ENCODE assay signal across 9 cellular contexts in genomic region chr1:23719162-23719820, GRCh38. TPM values are rescaled to one million over a fixed set of nuclear protein-coding genes. Genes with fewer than 3 reads are reported as not detected.
DNase-seq lines count a peak whose midpoint lies in the region; ATAC-seq, FAIRE-seq and TF ChIP-seq lines count a peak whose summit lies in the region.
"Had no signal": no experiment of that assay in that cellular context is flagged by ENCODE, and none has a peak within 500 bp of the region (broad histone marks: within the 10 kb centered on the region; RNA-seq: fewer than 3 reads in every experiment).

No MANE protein-coding gene starts in this region.

- peaks cover 5% of the 10 kb centered on the region for H3K9me1 ChIP-seq in K562 (ENCODE audit: control insufficient read depth, insufficient read depth, low read length)

- H3K4me2 ChIP-seq in K562 (ENCODE audit: insufficient read depth, low read length), result no peak overlapping the region

- H3K9me3 ChIP-seq in K562 (replicated peaks; ENCODE audit: control insufficient read depth, insufficient read depth, low read depth, low read length) (no peaks in the 10 kb centered on the region), pancreas (no peaks in the 10 kb centered on the region)

- H3K4me3 ChIP-seq in K562 (no peak overlapping the region), pancreas (no peak overlapping the region)

- DNase-seq in GM12891 (ENCODE audit: insufficient read length, low spot score), result no peak
- peak; percentile 11 for DNase-seq in NCI-H2196 treated with DMSO at 0.1 percent for 48 hours (lab: John Stamatoyannopoulos, UW; ENCODE audit: unreplicated experiment)
- no peak for DNase-seq in K562 (ENCODE audit: extremely low read depth in 1 of 4, low spot score in 3 of 4)
- no peak for DNase-seq in pancreas
- DNase-seq in activated effector memory CD4-positive, alpha-beta T cell treated with Interleukin-2 at 50 U/mL for 16 hours, result no peak
- DNase-seq in GM20000 (ENCODE audit: low spot score), result no peak
- no peak for DNase-seq in NCI-H510A treated with DMSO at 0.1 percent for 48 hours (lab: John Stamatoyannopoulos, UW)
- DNase-seq: activated T-cell treated with anti-CD3 and anti-CD28 coated beads for 4 hours; stimulated activated CD4-positive, alpha-beta T cell treated with anti-CD3 and anti-CD28 coated beads, Interleukin-4, amount 100 ng/mL, for 24 hours had no signal

- CTCF ChIA-PET in K562 (lab: Yijun Ruan, JAX; ENCODE audit: low intra/inter-chr PET ratio), result no interaction called here

- H3K9ac ChIP-seq in K562 (ENCODE audit: insufficient read depth in 1 of 2, low read depth in 2 of 2, low read length in 2 of 2), result peak overlapping the region in 1 of 2 experiments; percentile 11; a peak in 1 of 4 replicates

- WGBS in K562 (ENCODE audit: insufficient coverage, low coverage, missing lambda C conversion rate), result 58% methylated on average over 3 of the region's 3 CpGs
- WGBS in pancreas, 2 donors, result 86 to 87% methylated on average over 3 of the region's 3 CpGs

- peaks cover 12% of the 10 kb centered on the region for H4K20me1 ChIP-seq in K562 (replicated peaks; ENCODE audit: control insufficient read depth, insufficient read depth, low read length)

- peak; percentile 89 for FAIRE-seq in GM12891 (lab: Jason Lieb, UNC)
- no peak for FAIRE-seq in K562 (lab: Jason Lieb, UNC)
- FAIRE-seq in pancreas (lab: Jason Lieb, UNC), result no peak

- POLR2A ChIA-PET in K562 (lab: Yijun Ruan, JAX), result interaction anchor here (1.0 to 1.5 kb wide), 3 partner anchors 11 to 211 kb away, joined by 3 to 4 read pairs (median 3); partner anchors contain the start of gene RPL11

- H3K27ac ChIP-seq in K562 (ENCODE audit: extremely low read depth, low read depth, low read length) (no peak overlapping the region), pancreas (no peak overlapping the region)

- TF ChIP-seq CTCF in K562 (IDR thresholded peaks at IDR 0.05 in 2 of 3, conservative IDR thresholded peaks at IDR 0.05 in 1 of 3; ENCODE audit: insufficient read depth in 2 of 3, low read depth in 1 of 3, low read length in 3 of 3) (no peak), pancreas (IDR thresholded peaks at IDR 0.05) (no peak), GM20000 (IDR thresholded peaks at IDR 0.05; ENCODE audit: extremely low read depth, missing control alignments) (no peak)

- no peak overlapping the region for H2AFZ ChIP-seq in K562 (ENCODE audit: low read depth, low read length)

- no peak for TF ChIP-seq EP300 in K562 (IDR thresholded peaks at IDR 0.05; ENCODE audit: low read length)

- peaks cover 41% of the 10 kb centered on the region for H3K79me2 ChIP-seq in K562 (ENCODE audit: control insufficient read depth, insufficient read depth, low read length)

- in situ Hi-C loops in K562 (cut with MboI), result no loop called here

- BruUV-seq in K562 (replicated peaks; lab: Mats Ljungman, UMichigan), result no TSS peak

- H3K27me3 ChIP-seq in K562 (ENCODE audit: control insufficient read depth in 2 of 2, insufficient read depth in 2 of 2, low read length in 2 of 2), result no peaks in the 10 kb centered on the region
- no peaks in the 10 kb centered on the region for H3K27me3 ChIP-seq in pancreas

- H3K4me1 ChIP-seq in K562 (replicated peaks in 1 of 2; ENCODE audit: control insufficient read depth in 2 of 2, insufficient read depth in 2 of 2, low read length in 2 of 2) (peaks cover 13 to 17% of the 10 kb centered on the region in 2 experiments; a peak in 4 of 5 replicates), pancreas (no peaks in the 10 kb centered on the region)

- no peak for TF ChIP-seq POLR2A in GM12891 (IDR thresholded peaks at IDR 0.05; ENCODE audit: low read depth, low read length)
- no peak for TF ChIP-seq POLR2A in K562 (conservative IDR thresholded peaks at IDR 0.05)

- no peak for TF ChIP-seq RAD21 in K562 (CRISPR knock-in tag; conservative IDR thresholded peaks at IDR 0.05 in 1 of 2, IDR thresholded peaks at IDR 0.05 in 1 of 2)

- ATAC-seq in K562, result no peak
- ATAC-seq in pancreas, result peak in 3 of 4 donors; percentile 39 to 50 (median 47)

- peaks cover 16% of the 10 kb centered on the region for H3K36me3 ChIP-seq in K562 (ENCODE audit: control insufficient read depth, insufficient read depth, low read length)
- no peaks in the 10 kb centered on the region for H3K36me3 ChIP-seq in pancreas

- intact Hi-C loops in K562 (cut with micrococcal nuclease), result no loop called here
- intact Hi-C loops in pancreas (cut with DNase I), result no loop called here

TF ChIP-seq in GM12891, 5 proteins besides CTCF, POLR2A, EP300 and RAD21:
- TF ChIP-seq SPI1 (IDR thresholded peaks at IDR 0.05; ENCODE audit: low read depth, low read length) (peak; percentile 57; the same call in 1 of the 2 replicates), TAF1 (IDR thresholded peaks at IDR 0.05; ENCODE audit: low read depth, low read length) (no peak)

RNA-seq across cellular contexts. Expression of gene ELOA, which starts 24.0 kb away (rescaled TPM):
- 25.3 TPM for polyA plus RNA-seq in GM12891 (2012; ENCODE audit: low read depth, missing spikeins)
- 40.0 and 60.8 TPM in 2 replicates for total RNA-seq in K562 (2011; cell fraction: chromatin; rRNA removed; ENCODE audit: low replicate concordance)
- 22.4 and 23.7 TPM in 2 replicates for total RNA-seq in K562 (2011; cell fraction: nucleolus; rRNA removed)
- total RNA-seq in K562 (2011; cell fraction: nucleoplasm; rRNA removed), result 31.1 and 33.1 TPM in 2 replicates
- total RNA-seq in K562 (2014; rRNA removed), result 61.3 and 70.8 TPM in 2 replicates
- total RNA-seq in K562 (2014; rRNA removed; fragmentation: Illumina TruSeq; extraction: Trizol), result 74.1 and 75.8 TPM in 2 replicates
- 77.6 and 80.0 TPM in 2 replicates for total RNA-seq in K562 (2015; rRNA removed; fragmentation: Illumina TruSeq; extraction: Trizol)
- 66.6 and 70.8 TPM in 2 replicates for total RNA-seq in K562 (2021)
- 29.7 and 33.3 TPM in 2 replicates for polyA plus RNA-seq in K562 (2011; rRNA removed)
- polyA plus RNA-seq in K562 (2011; cell fraction: cytosol; rRNA removed), result 13.9 and 14.8 TPM in 2 replicates
- polyA plus RNA-seq in K562 (2011; cell fraction: nucleus; rRNA removed), result 24.7 and 25.8 TPM in 2 replicates
- 28.7 and 53.0 TPM in 2 replicates for polyA plus RNA-seq in K562 (2012)
- polyA plus RNA-seq in K562 (2014; fragmentation: Illumina TruSeq; extraction: Trizol), result 80.6 and 98.6 TPM in 2 replicates
- 10 to 100 TPM; 31.9 to 53.6 TPM for polyA plus RNA-seq in K562 (2014; fragmentation: Nextera tagmentation; extraction: Ambion mirVana)
- 44.4 and 48.7 TPM in 2 replicates for polyA plus RNA-seq in K562 (2014; rRNA removed)
- 35.1 and 35.7 TPM in 2 replicates for polyA minus RNA-seq in K562 (2011; rRNA and poly(A)+ RNA removed)
- polyA minus RNA-seq in K562 (2011; cell fraction: cytosol; rRNA and poly(A)+ RNA removed), result 25.7 and 34.4 TPM in 2 replicates
- polyA minus RNA-seq in K562 (2011; cell fraction: nucleus; rRNA and poly(A)+ RNA removed), result 10.5 and 19.7 TPM in 2 replicates
- total RNA-seq in pancreas, result 10 to 100 TPM; 23.5 to 33.9 (median 27.0) TPM
- polyA plus RNA-seq in pancreas, result 10 to 100 TPM; 10.6 to 13.8 TPM

RNA-seq across cellular contexts. Expression of gene RPL11, which starts 27.7 kb away (rescaled TPM):
- polyA plus RNA-seq in GM12891 (2012; ENCODE audit: low read depth, missing spikeins), result 6,058 TPM
- total RNA-seq in K562 (2011; cell fraction: chromatin; rRNA removed; ENCODE audit: low replicate concordance), result 326 and 345 TPM in 2 replicates
- total RNA-seq in K562 (2011; cell fraction: nucleolus; rRNA removed), result 341 and 370 TPM in 2 replicates
- total RNA-seq in K562 (2011; cell fraction: nucleoplasm; rRNA removed), result 557 and 1,073 TPM in 2 replicates
- 3,111 and 3,495 TPM in 2 replicates for total RNA-seq in K562 (2014; rRNA removed)
- total RNA-seq in K562 (2014; rRNA removed; fragmentation: Illumina TruSeq; extraction: Trizol), result 3,683 and 3,950 TPM in 2 replicates
- total RNA-seq in K562 (2015; rRNA removed; fragmentation: Illumina TruSeq; extraction: Trizol), result 3,549 and 3,642 TPM in 2 replicates
- total RNA-seq in K562 (2021), result 1,751 and 1,781 TPM in 2 replicates
- 2,818 and 2,821 TPM in 2 replicates for polyA plus RNA-seq in K562 (2011; rRNA removed)
- 831 and 2,063 TPM in 2 replicates for polyA plus RNA-seq in K562 (2011; cell fraction: cytosol; rRNA removed)
- polyA plus RNA-seq in K562 (2011; cell fraction: nucleus; rRNA removed), result 469 and 968 TPM in 2 replicates
- 3,491 and 4,910 TPM in 2 replicates for polyA plus RNA-seq in K562 (2012)
- 3,852 and 4,443 TPM in 2 replicates for polyA plus RNA-seq in K562 (2014; fragmentation: Illumina TruSeq; extraction: Trizol)
- polyA plus RNA-seq in K562 (2014; fragmentation: Nextera tagmentation; extraction: Ambion mirVana), result 1,000 to 10,000 TPM; 2,542 to 2,758 TPM
- 4,338 and 4,526 TPM in 2 replicates for polyA plus RNA-seq in K562 (2014; rRNA removed)
- polyA minus RNA-seq in K562 (2011; rRNA and poly(A)+ RNA removed), result 1,269 and 1,421 TPM in 2 replicates
- 631 and 637 TPM in 2 replicates for polyA minus RNA-seq in K562 (2011; cell fraction: cytosol; rRNA and poly(A)+ RNA removed)
- 128 and 273 TPM in 2 replicates for polyA minus RNA-seq in K562 (2011; cell fraction: nucleus; rRNA and poly(A)+ RNA removed)
- 100 to 1,000 TPM; 511 to 819 (median 681) TPM for total RNA-seq in pancreas
- polyA plus RNA-seq in pancreas, result 1,000 to 10,000 TPM; 1,351 to 1,484 TPM

RNA-seq across cellular contexts. Expression of gene PITHD1, which starts 58.9 kb away (rescaled TPM):
- 53.5 TPM for polyA plus RNA-seq in GM12891 (2012; ENCODE audit: low read depth, missing spikeins)
- 96.3 and 113 TPM in 2 replicates for total RNA-seq in K562 (2011; cell fraction: chromatin; rRNA removed; ENCODE audit: low replicate concordance)
- 53.2 and 60.7 TPM in 2 replicates for total RNA-seq in K562 (2011; cell fraction: nucleolus; rRNA removed)
- 112 and 144 TPM in 2 replicates for total RNA-seq in K562 (2011; cell fraction: nucleoplasm; rRNA removed)
- total RNA-seq in K562 (2014; rRNA removed), result 149 and 175 TPM in 2 replicates
- total RNA-seq in K562 (2014; rRNA removed; fragmentation: Illumina TruSeq; extraction: Trizol), result 172 and 175 TPM in 2 replicates
- total RNA-seq in K562 (2015; rRNA removed; fragmentation: Illumina TruSeq; extraction: Trizol), result 144 and 151 TPM in 2 replicates
- total RNA-seq in K562 (2021), result 126 and 141 TPM in 2 replicates
- 159 and 167 TPM in 2 replicates for polyA plus RNA-seq in K562 (2011; rRNA removed)
- polyA plus RNA-seq in K562 (2011; cell fraction: cytosol; rRNA removed), result 81.9 and 157 TPM in 2 replicates
- 74.8 and 105 TPM in 2 replicates for polyA plus RNA-seq in K562 (2011; cell fraction: nucleus; rRNA removed)
- 80.0 and 120 TPM in 2 replicates for polyA plus RNA-seq in K562 (2012)
- 133 and 138 TPM in 2 replicates for polyA plus RNA-seq in K562 (2014; fragmentation: Illumina TruSeq; extraction: Trizol)
- 10 to 100 TPM; 46.5 to 51.7 TPM for polyA plus RNA-seq in K562 (2014; fragmentation: Nextera tagmentation; extraction: Ambion mirVana)
- 159 and 175 TPM in 2 replicates for polyA plus RNA-seq in K562 (2014; rRNA removed)
- polyA minus RNA-seq in K562 (2011; rRNA and poly(A)+ RNA removed), result 59.4 and 74.4 TPM in 2 replicates
- polyA minus RNA-seq in K562 (2011; cell fraction: cytosol; rRNA and poly(A)+ RNA removed), result 29.4 and 34.5 TPM in 2 replicates
- 17.0 and 32.8 TPM in 2 replicates for polyA minus RNA-seq in K562 (2011; cell fraction: nucleus; rRNA and poly(A)+ RNA removed)
- 10 to 100 TPM; 17.3 to 20.6 (median 18.9) TPM for total RNA-seq in pancreas
- 10 to 100 TPM; 20.6 to 36.8 TPM for polyA plus RNA-seq in pancreas
